32 cellular contexts compared by ENCODE assay signal in genomic region chr6:170203212-170203611, GRCh38.
DNase-seq lines count a peak whose midpoint lies in the region; ATAC-seq and TF ChIP-seq lines count a peak whose summit lies in the region.
"Had no signal": no experiment of that assay in that cellular context is flagged by ENCODE, and none has a peak within 500 bp of the region (broad histone marks: within the 10 kb centered on the region; RNA-seq: fewer than 3 reads in every experiment).

No MANE protein-coding gene starts in this region.

- H3K27me3 Mint-ChIP-seq in activated T-cell treated with anti-CD3 and anti-CD28 coated beads, Interleukin-2, amount 50 U/mL, for 24 hours: peaks cover 2% of the 10 kb centered on the region
- no peaks in the 10 kb centered on the region for H3K27me3 Mint-ChIP-seq in osteocyte (ENCODE audit: unreplicated experiment)
- H3K27me3 Mint-ChIP-seq in stimulated activated naive B cell treated with anti-CD40 and anti-IgM and Interleukin-4, amounts not matched to agents 10 μg/mL and 1 μg/mL and 100 μg/mL, for 72 hours: peaks cover 10 to 11% of the 10 kb centered on the region in 2 donors
- H3K27me3 Mint-ChIP-seq: activated naive CD8-positive, alpha-beta T cell had no signal

- no peak overlapping the region for H3K4me3 ChIP-seq in fibroblast of pulmonary artery (replicated peaks; ENCODE audit: low read depth, low read length)
- H3K4me3 ChIP-seq: BLaER1 treated with 17β-estradiol and CSF1 and Interleukin-3, amounts not matched to agents 10 nM and 100 nM; gastrocnemius medialis; hepatocyte; left ventricle myocardium inferior; smooth muscle cell; tibial nerve had no signal

- H3K36me3 Mint-ChIP-seq in activated T-cell treated with anti-CD3 and anti-CD28 coated beads, Interleukin-2, amount 50 U/mL, for 24 hours (ENCODE audit: low read depth): no peaks in the 10 kb centered on the region
- H3K36me3 Mint-ChIP-seq in osteocyte (ENCODE audit: unreplicated experiment): no peaks in the 10 kb centered on the region
- peaks cover 0 to 4% of the 10 kb centered on the region in 2 donors for H3K36me3 Mint-ChIP-seq in stimulated activated naive B cell treated with anti-CD40 and anti-IgM and Interleukin-4, amounts not matched to agents 10 μg/mL and 1 μg/mL and 100 μg/mL, for 72 hours
- H3K36me3 Mint-ChIP-seq: activated naive CD8-positive, alpha-beta T cell; immature natural killer cell had no signal

- no peak overlapping the region for H3K27ac Mint-ChIP-seq in activated T-cell treated with anti-CD3 and anti-CD28 coated beads, Interleukin-2, amount 50 U/mL, for 24 hours
- no peak overlapping the region for H3K27ac Mint-ChIP-seq in osteocyte (ENCODE audit: unreplicated experiment)
- no peak overlapping the region for H3K27ac Mint-ChIP-seq in stimulated activated naive B cell treated with anti-CD40 and anti-IgM and Interleukin-4, amounts not matched to agents 10 μg/mL and 1 μg/mL and 100 μg/mL, for 72 hours
- H3K27ac Mint-ChIP-seq: activated naive CD8-positive, alpha-beta T cell; activated T-cell treated with anti-CD3 and anti-CD28 coated beads, Interleukin-2, amount 50 U/mL, for 72 hours; immature natural killer cell; WTC11 had no signal

- TF ChIP-seq CTCF in fibroblast of pulmonary artery (IDR thresholded peaks at IDR 0.05; ENCODE audit: low read length, missing control alignments) (no peak), osteocyte (IDR thresholded peaks at IDR 0.05) (no peak)

- no peak for ATAC-seq in stimulated activated naive B cell treated with anti-CD40 and anti-IgM and Interleukin-4, amounts not matched to agents 10 μg/mL and 1 μg/mL and 100 μg/mL, for 72 hours (replicated peaks)
- ATAC-seq: activated T-cell treated with anti-CD3 and anti-CD28 coated beads, Interleukin-2, amount 50 U/mL, for 72 hours; esophagus mucosa; gastrocnemius medialis; naive thymus-derived CD8-positive, alpha-beta T cell; PC-3; Right ventricle myocardium inferior; WTC11 had no signal

- peak; percentile 8 for DNase-seq in activated T-cell treated with anti-CD3 and anti-CD28 coated beads, Interleukin-2, amount 50 U/mL, for 24 hours
- DNase-seq in activated T-cell treated with anti-CD3 and anti-CD28 coated beads, Interleukin-2, amount 50 U/mL, for 48 hours: no peak
- DNase-seq in M059J (ENCODE audit: low read depth) (peak; percentile 16), fibroblast of pulmonary artery (ENCODE audit: low read depth) (peak; percentile 22), osteocyte (ENCODE audit: extremely low spot score, unreplicated experiment) (peak; percentile 27), SIG-M5 (lab: John Stamatoyannopoulos, UW) (no peak)
- DNase-seq in stimulated activated naive B cell treated with anti-CD40 and anti-IgM and Interleukin-4, amounts not matched to agents 10 μg/mL and 1 μg/mL and 100 μg/mL, for 72 hours: no peak
- DNase-seq: activated T-cell treated with anti-CD3 and anti-CD28 coated beads, Interleukin-2, amount 50 U/mL, for 72 hours; anterior cingulate cortex; COR-L47; effector memory CD4-positive, alpha-beta T cell; gastrocnemius medialis; GF-D8; immature natural killer cell; left ventricle myocardium inferior; midbrain; NCI-H1092; NCI-H187; NCI-H524; NK-92 treated with Interleukin-12 subunit alpha and Interleukin-12 subunit beta, amount 100 ng/mL, for 24 hours; PC-3; retina; stimulated activated CD4-positive, alpha-beta T cell treated with anti-CD3 and anti-CD28 coated beads, Interleukin-1b, Interleukin-23, amount 100 ng/mL, for 48 hours had no signal

- H3K4me3 Mint-ChIP-seq in activated T-cell treated with anti-CD3 and anti-CD28 coated beads, Interleukin-2, amount 50 U/mL, for 24 hours: no peak overlapping the region
- no peak overlapping the region for H3K4me3 Mint-ChIP-seq in osteocyte (ENCODE audit: unreplicated experiment)
- no peak overlapping the region for H3K4me3 Mint-ChIP-seq in stimulated activated naive B cell treated with anti-CD40 and anti-IgM and Interleukin-4, amounts not matched to agents 10 μg/mL and 1 μg/mL and 100 μg/mL, for 72 hours
- H3K4me3 Mint-ChIP-seq: activated naive CD8-positive, alpha-beta T cell; activated T-cell treated with anti-CD3 and anti-CD28 coated beads, Interleukin-2, amount 50 U/mL, for 72 hours; immature natural killer cell; naive thymus-derived CD8-positive, alpha-beta T cell; WTC11 had no signal

- H3K9me3 Mint-ChIP-seq in activated T-cell treated with anti-CD3 and anti-CD28 coated beads, Interleukin-2, amount 50 U/mL, for 24 hours: peaks cover 11% of the 10 kb centered on the region
- peaks cover 4% of the 10 kb centered on the region for H3K9me3 Mint-ChIP-seq in osteocyte (ENCODE audit: unreplicated experiment)
- peaks cover 13 to 21% of the 10 kb centered on the region in 2 donors for H3K9me3 Mint-ChIP-seq in stimulated activated naive B cell treated with anti-CD40 and anti-IgM and Interleukin-4, amounts not matched to agents 10 μg/mL and 1 μg/mL and 100 μg/mL, for 72 hours

- H3K4me1 Mint-ChIP-seq in activated T-cell treated with anti-CD3 and anti-CD28 coated beads, Interleukin-2, amount 50 U/mL, for 24 hours (ENCODE audit: low read depth): peaks cover under 1% of the 10 kb centered on the region
- no peaks in the 10 kb centered on the region for H3K4me1 Mint-ChIP-seq in osteocyte (ENCODE audit: unreplicated experiment)
- peaks cover 4 to 8% of the 10 kb centered on the region in 2 donors for H3K4me1 Mint-ChIP-seq in stimulated activated naive B cell treated with anti-CD40 and anti-IgM and Interleukin-4, amounts not matched to agents 10 μg/mL and 1 μg/mL and 100 μg/mL, for 72 hours
- H3K4me1 Mint-ChIP-seq: WTC11 had no signal

Comparison
In these comparisons a context has a peak if more than half of its experiments do, and no peak if none do; other contexts are left out.
1. DNase-seq: peak in activated T-cell treated with anti-CD3 and anti-CD28 coated beads, Interleukin-2, amount 50 U/mL, for 24 hours (single experiment), M059J (single experiment), fibroblast of pulmonary artery (single experiment) and osteocyte (single experiment); none in activated T-cell treated with anti-CD3 and anti-CD28 coated beads, Interleukin-2, amount 50 U/mL, for 48 hours (0 of 2), stimulated activated naive B cell treated with anti-CD40 and anti-IgM and Interleukin-4, amounts not matched to agents 10 μg/mL and 1 μg/mL and 100 μg/mL, for 72 hours (single experiment) and SIG-M5 (single experiment).